In the genomic region with DNA sequence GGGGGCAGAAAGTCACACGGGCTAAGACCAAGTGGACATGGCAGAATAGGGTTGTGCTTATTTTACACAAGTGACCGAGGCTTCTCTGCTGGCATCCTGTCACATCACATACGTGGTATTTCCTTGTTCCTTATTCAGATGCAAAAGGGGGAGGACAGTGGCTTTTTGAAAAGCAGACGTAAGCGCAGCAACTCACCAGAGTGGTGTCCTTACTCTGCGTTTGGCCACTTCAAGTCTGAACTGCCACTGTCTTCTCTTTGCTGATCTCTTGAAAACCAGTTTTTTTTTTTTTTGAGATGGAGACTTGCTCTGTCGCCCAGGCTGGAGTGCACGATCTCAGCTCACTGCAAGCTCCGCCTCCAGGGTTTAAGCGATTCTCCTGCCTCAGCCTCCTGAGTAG, we compare ENCODE assay signal across 17 cellular contexts.
"Had no signal": no experiment of that assay in that cellular context is flagged by ENCODE, and none has a peak within 500 bp of the region (broad histone marks: within the 10 kb centered on the region; RNA-seq: fewer than 3 reads in every experiment).

No MANE protein-coding gene starts in this region.

- DNase-seq: colonic mucosa; dermis blood vessel endothelial cell; foreskin melanocyte; heart left ventricle; hippocampal formation; kidney; left cardiac atrium; left ventricle myocardium inferior; naive thymus-derived CD8-positive, alpha-beta T cell; nucleus accumbens; ovary; right cardiac atrium; stimulated activated CD4-positive, alpha-beta T cell treated with anti-CD3 and anti-CD28 coated beads, Interleukin-2, amount 100 ng/mL, for 48 hours; stimulated activated naive CD4-positive, alpha-beta T cell treated with Interleukin-2 at 50 U/mL for 16 hours; trophoblast cell had no signal

- ATAC-seq: heart left ventricle; left cardiac atrium; naive thymus-derived CD8-positive, alpha-beta T cell; right cardiac atrium had no signal

- H3K4me3 Mint-ChIP-seq: naive thymus-derived CD8-positive, alpha-beta T cell had no signal

- H3K4me2 ChIP-seq: smooth muscle cell had no signal

- H3K27ac Mint-ChIP-seq: naive thymus-derived CD8-positive, alpha-beta T cell had no signal

- H3K4me1 Mint-ChIP-seq: naive thymus-derived CD8-positive, alpha-beta T cell had no signal

- H3K36me3 Mint-ChIP-seq: naive thymus-derived CD8-positive, alpha-beta T cell had no signal

- H3K9me3 ChIP-seq: colonic mucosa, heart left ventricle, left ventricle myocardium inferior, ovary had no signal

- H3K4me1 ChIP-seq: colonic mucosa, heart left ventricle, left ventricle myocardium inferior had no signal

- H3K36me3 ChIP-seq: colonic mucosa, heart left ventricle, left ventricle myocardium inferior, ovary had no signal

- H3K4me3 ChIP-seq: colonic mucosa, heart left ventricle, left ventricle myocardium inferior, lung, ovary, smooth muscle cell had no signal

- H3K27me3 ChIP-seq: colonic mucosa, ovary had no signal

- H3K27ac ChIP-seq: colonic mucosa, heart left ventricle, left ventricle myocardium inferior, ovary had no signal
